31 cellular contexts compared by ENCODE assay signal in genomic region chr11:105296386-105296785, GRCh38.
DNase-seq lines count a peak whose midpoint lies in the region; ATAC-seq, FAIRE-seq and TF ChIP-seq lines count a peak whose summit lies in the region.
"Had no signal": no experiment of that assay in that cellular context is flagged by ENCODE, and none has a peak within 500 bp of the region (broad histone marks: within the 10 kb centered on the region; RNA-seq: fewer than 3 reads in every experiment).

No MANE protein-coding gene starts in this region.

- no peak overlapping the region for H3K18ac ChIP-seq in IMR-90 (ENCODE audit: low read depth, low read length)

- no peak for TF ChIP-seq POLR2A in IMR-90 (IDR thresholded peaks at IDR 0.05; ENCODE audit: low read depth, low read length)

- TF ChIP-seq CTCF in IMR-90 (conservative IDR thresholded peaks at IDR 0.05; ENCODE audit: low read depth, low read length) (no peak), kidney (IDR thresholded peaks at IDR 0.05; ENCODE audit: borderline replicate concordance, extremely low read depth, insufficient read depth) (no peak), WERI-Rb-1 (IDR thresholded peaks at IDR 0.05; ENCODE audit: low read depth, low read length) (no peak)

- no peaks in the 10 kb centered on the region for H3K9me3 ChIP-seq in IMR-90 (ENCODE audit: control insufficient read depth, insufficient read depth, low read length)
- no peaks in the 10 kb centered on the region for H3K9me3 ChIP-seq in kidney (ENCODE audit: control insufficient read depth in 1 of 2, low read length in 2 of 2)
- H3K9me3 ChIP-seq in WERI-Rb-1 (ENCODE audit: severe bottlenecking): no peaks in the 10 kb centered on the region
- H3K9me3 ChIP-seq: A549, BE2C, BLaER1, Caco-2 had no signal

- intact Hi-C loops in IMR-90 (cut with micrococcal nuclease): no loop called here
- intact Hi-C loops in kidney (cut with DNase I): no loop called here

- H2BK20ac ChIP-seq in IMR-90 (ENCODE audit: low read depth, low read length): peak overlapping the region; percentile 73; the same call in 1 of the 2 replicates

- no peak overlapping the region; the same call in 1 of the 2 replicates for H3K23ac ChIP-seq in IMR-90 (ENCODE audit: low read depth, low read length)

- H2AK9ac ChIP-seq in IMR-90 (replicated peaks; ENCODE audit: low read depth, low read length, poor library complexity): no peak overlapping the region

- peak overlapping the region; percentile 71 to 79; a peak in 2 of 4 replicates for H4K8ac ChIP-seq in IMR-90 (ENCODE audit: low read depth in 2 of 2, low read length in 2 of 2)

- ATAC-seq in IMR-90 (ENCODE audit: low read depth): no peak
- ATAC-seq: A549; CD8-positive, alpha-beta T cell had no signal

- BruUV-seq in IMR-90 (replicated peaks; lab: Mats Ljungman, UMichigan): no TSS peak

- H3K4me2 ChIP-seq in IMR-90 (ENCODE audit: low read depth, low read length): no peak overlapping the region
- H3K4me2 ChIP-seq: A549, BLaER1 had no signal

- no peak overlapping the region for H3K4me3 ChIP-seq in IMR-90 (ENCODE audit: insufficient read depth, low read depth, low read length)
- H3K4me3 ChIP-seq in kidney (ENCODE audit: low read length in 2 of 2): no peak overlapping the region
- no peak overlapping the region for H3K4me3 ChIP-seq in WERI-Rb-1 (ENCODE audit: low read depth, low read length)
- H3K4me3 ChIP-seq: A549; BLaER1; BLaER1 treated with 17β-estradiol and CSF1 and Interleukin-3, amounts not matched to agents 10 nM and 100 nM had no signal

- H4K20me1 ChIP-seq in IMR-90 (ENCODE audit: insufficient read depth, low read length): no peaks in the 10 kb centered on the region
- H4K20me1 ChIP-seq: BLaER1; BLaER1 treated with 17β-estradiol and CSF1 and Interleukin-3, amounts not matched to agents 10 nM and 100 nM had no signal

- no peaks in the 10 kb centered on the region for H3K36me3 ChIP-seq in IMR-90 (ENCODE audit: control insufficient read depth, insufficient read depth, low read length)
- H3K36me3 ChIP-seq in kidney (ENCODE audit: control insufficient read depth in 1 of 2, insufficient read depth in 2 of 2, low read length in 2 of 2): no peaks in the 10 kb centered on the region
- no peaks in the 10 kb centered on the region for H3K36me3 ChIP-seq in WERI-Rb-1
- H3K36me3 ChIP-seq: BE2C; BLaER1; BLaER1 treated with 17β-estradiol and CSF1 and Interleukin-3, amounts not matched to agents 10 nM and 100 nM had no signal

- H3K79me1 ChIP-seq in IMR-90 (ENCODE audit: low read depth in 1 of 2, low read length in 2 of 2): no peaks in the 10 kb centered on the region

- no peak overlapping the region for H3K56ac ChIP-seq in IMR-90 (ENCODE audit: extremely low read depth, insufficient read depth, low read length)

- no peak overlapping the region for H2BK5ac ChIP-seq in IMR-90 (ENCODE audit: low read depth, low read length, poor library complexity, severe bottlenecking)

- H3K9ac ChIP-seq in IMR-90 (ENCODE audit: low read depth, low read length) (no peak overlapping the region), kidney (ENCODE audit: low read length in 2 of 2) (no peak overlapping the region)
- H3K9ac ChIP-seq: BLaER1; BLaER1 treated with 17β-estradiol and CSF1 and Interleukin-3, amounts not matched to agents 10 nM and 100 nM had no signal

- in situ Hi-C loops in IMR-90 (cut with MboI; ENCODE audit: low sequenced_read_pairs): no loop called here

- H3K4me1 ChIP-seq in IMR-90 (ENCODE audit: control insufficient read depth, insufficient read depth, low read length): peaks cover 9% of the 10 kb centered on the region
- no peaks in the 10 kb centered on the region for H3K4me1 ChIP-seq in kidney (ENCODE audit: control insufficient read depth in 1 of 2, insufficient read depth in 1 of 2, low read depth in 1 of 2, low read length in 2 of 2)
- H3K4me1 ChIP-seq: A549, BE2C, BLaER1, Caco-2 had no signal

- POLR2A ChIA-PET in IMR-90 (lab: Charles Lee; ENCODE audit: unreplicated experiment): no interaction called here

- peak overlapping the region; percentile 48; the same call in 1 of the 2 replicates for H4K91ac ChIP-seq in IMR-90 (ENCODE audit: insufficient read depth, low read depth, low read length)

- DNase-seq in IMR-90 (no peak), kidney (peak; percentile 37), WERI-Rb-1 (no peak), NCI-H1436 (lab: John Stamatoyannopoulos, UW) (no peak)
- DNase-seq: 8988T; ACHN; AML-193; BE2C; C1 segment of cervical spinal cord; Caco-2; Calu3; CD4-positive, alpha-beta memory T cell; CD4-positive, alpha-beta T cell; CD4-positive, CD25-positive, alpha-beta regulatory T cell; CD8-positive, alpha-beta memory T cell; CD8-positive, alpha-beta T cell; COR-L47; DMS 273 treated with DMSO at 0.1 percent for 48 hours; DMS153; DMS53; DMS79; DMS79 treated with DMSO at 0.1 percent for 48 hours; DND-41; EL had no signal

- CTCF ChIA-PET in IMR-90 (lab: Yijun Ruan, JAX): no interaction called here

- peak overlapping the region; percentile 81; the same call in 1 of the 2 replicates for H3K4ac ChIP-seq in IMR-90 (ENCODE audit: low read depth, low read length)

- peaks cover 5% of the 10 kb centered on the region for H3K9me1 ChIP-seq in IMR-90 (ENCODE audit: insufficient read depth, low read length)

- no peak overlapping the region for H2AFZ ChIP-seq in IMR-90 (replicated peaks; ENCODE audit: low read length, poor library complexity)

- no peak overlapping the region; the same call in 1 of the 2 replicates for H3K27ac ChIP-seq in IMR-90 (ENCODE audit: insufficient read depth, low read length)
- H3K27ac ChIP-seq in kidney (ENCODE audit: low read depth in 2 of 2, low read length in 2 of 2): no peak overlapping the region
- H3K27ac ChIP-seq in WERI-Rb-1: no peak overlapping the region
- H3K27ac ChIP-seq: 22Rv1; A549; BLaER1; BLaER1 treated with 17β-estradiol and CSF1 and Interleukin-3, amounts not matched to agents 10 nM and 100 nM; C4-2B had no signal

- H3K27me3 ChIP-seq in IMR-90 (ENCODE audit: control insufficient read depth, insufficient read depth, low read length) (no peaks in the 10 kb centered on the region), WERI-Rb-1 (ENCODE audit: insufficient read depth, low read depth, severe bottlenecking) (no peaks in the 10 kb centered on the region)
- H3K27me3 ChIP-seq: BE2C; BLaER1; BLaER1 treated with 17β-estradiol and CSF1 and Interleukin-3, amounts not matched to agents 10 nM and 100 nM had no signal

- H2BK120ac ChIP-seq in IMR-90 (ENCODE audit: low read depth, low read length): peak overlapping the region; percentile 84

- no peak for TF ChIP-seq RAD21 in IMR-90 (IDR thresholded peaks at IDR 0.05; ENCODE audit: low read length)

- peak overlapping the region; percentile 65; the same call in 2 of the 3 replicates for H2BK15ac ChIP-seq in IMR-90 (ENCODE audit: low read depth, low read length)

- no peak overlapping the region for H4K5ac ChIP-seq in IMR-90 (ENCODE audit: low read depth, low read length)

- dilution Hi-C loops in IMR-90 (cut with HindIII; ENCODE audit: low sequenced_read_pairs, unreplicated experiment): no loop called here

- FAIRE-seq in kidney (lab: Jason Lieb, UNC): no peak
- FAIRE-seq: A204.1, A549, D721Med had no signal

- H2AK5ac ChIP-seq in IMR-90 (ENCODE audit: low read depth, low read length): peak overlapping the region; percentile 94

- WGBS in IMR-90 (ENCODE audit: extremely low coverage in 2 of 2, insufficient read length in 1 of 2), 2 experiments: no CpG with 5 or more reads among the region's 8 CpGs

- peak overlapping the region; percentile 58; the same call in 1 of the 2 replicates for H3K14ac ChIP-seq in IMR-90 (replicated peaks; ENCODE audit: low read depth, low read length)

TF ChIP-seq in IMR-90, 13 proteins besides CTCF, POLR2A, EP300 and RAD21:
- TF ChIP-seq BHLHE40 (IDR thresholded peaks at IDR 0.05; ENCODE audit: low read depth, low read length) (no peak), SMC3 (IDR thresholded peaks at IDR 0.05; ENCODE audit: low read depth, low read length) (no peak), FOS (IDR thresholded peaks at IDR 0.05; ENCODE audit: low read depth, low read length) (no peak), CEBPB (IDR thresholded peaks at IDR 0.05; ENCODE audit: low read depth, low read length) (no peak)
TF ChIP-seq in IMR-90: peak in this region for 0.
